Comparison of ENCODE assay signal across 9 cellular contexts in genomic region chr22:31313366-31314147, GRCh38. TPM values are rescaled to one million over a fixed set of nuclear protein-coding genes. Genes with fewer than 3 reads are reported as not detected.
A peak's percentile ranks its signal among the peaks of the same experiment; 100 is the strongest.
DNase-seq lines count a peak whose midpoint lies in the region; ATAC-seq and TF ChIP-seq lines count a peak whose summit lies in the region.
"Had no signal": no experiment of that assay in that cellular context is flagged by ENCODE, and none has a peak within 500 bp of the region (broad histone marks: within the 10 kb centered on the region; RNA-seq: fewer than 3 reads in every experiment).

No MANE protein-coding gene starts in this region.

- H3K36me3 ChIP-seq in transverse colon = no peaks in the 10 kb centered on the region

- no peaks in the 10 kb centered on the region for H3K27me3 ChIP-seq in transverse colon

- POLR2A ChIA-PET in activated naive CD8-positive, alpha-beta T cell treated with anti-CD3 and anti-CD28 coated beads, Interleukin-2, amount 10 ng/mL, durations not matched to agents 7 days and 5 days (lab: Charles Lee) = interaction anchor here (0.5 to 1.9 kb wide), 5 partner anchors 21 to 78 kb away, joined by 3 to 22 read pairs (median 5); partner anchors contain the start of gene PIK3IP1

- peak; percentile 73 for TF ChIP-seq RAD21 in Ishikawa (IDR thresholded peaks at IDR 0.05; ENCODE audit: low read depth)

- H3K27ac ChIP-seq in transverse colon = peak overlapping the region; percentile 60 to 69 (median 66)

- H3K4me1 Mint-ChIP-seq in activated naive CD8-positive, alpha-beta T cell treated with anti-CD3 and anti-CD28 coated beads, Interleukin-2, amount 10 ng/mL, durations not matched to agents 7 days and 5 days = peaks cover 6% of the 10 kb centered on the region

- TF ChIP-seq CTCF in omental fat pad (IDR thresholded peaks at IDR 0.05) (peak in 1 of 3 donors; percentile 53), transverse colon (IDR thresholded peaks at IDR 0.05) (peak; percentile 80 to 92 (median 90))

- no peak overlapping the region for H3K4me3 Mint-ChIP-seq in activated naive CD8-positive, alpha-beta T cell treated with anti-CD3 and anti-CD28 coated beads, Interleukin-2, amount 10 ng/mL, durations not matched to agents 7 days and 5 days

- H3K27me3 Mint-ChIP-seq in activated naive CD8-positive, alpha-beta T cell treated with anti-CD3 and anti-CD28 coated beads, Interleukin-2, amount 10 ng/mL, durations not matched to agents 7 days and 5 days = no peaks in the 10 kb centered on the region
- H3K27me3 Mint-ChIP-seq: IgD-negative memory B cell had no signal

- in situ Hi-C loops in transverse colon (cut with MboI; ENCODE audit: low pct_ligation_motif_present in 1 of 4, low pct_unique_long_range_greater_than_20kb in 1 of 4, low sequenced_read_pairs in 3 of 4) = no loop called here

- peaks cover 3 to 13% (median 7%) of the 10 kb centered on the region in 4 donors for H3K4me1 ChIP-seq in transverse colon

- no peak for ATAC-seq in activated naive CD8-positive, alpha-beta T cell treated with anti-CD3 and anti-CD28 coated beads, Interleukin-2, amount 10 ng/mL, durations not matched to agents 7 days and 5 days (ENCODE audit: low read depth)
- ATAC-seq in omental fat pad (ENCODE audit: low FRiP score) (peak; percentile 94), GM21423 (IDR thresholded peaks at IDR 0.05; ENCODE audit: unreplicated experiment) (no peak)

- peaks cover 2% of the 10 kb centered on the region for H3K9me3 Mint-ChIP-seq in activated naive CD8-positive, alpha-beta T cell treated with anti-CD3 and anti-CD28 coated beads, Interleukin-2, amount 10 ng/mL, durations not matched to agents 7 days and 5 days

- H3K4me3 ChIP-seq in transverse colon = no peak overlapping the region

- no peak for TF ChIP-seq POLR2A in transverse colon (IDR thresholded peaks at IDR 0.05)

- DNase-seq in COLO829 (ENCODE audit: low spot score) (peak; percentile 69), SK-N-DZ (ENCODE audit: low spot score) (peak; percentile 38), head of caudate nucleus (peak; percentile 37 to 90 (median 75)), omental fat pad (ENCODE audit: low spot score) (peak; percentile 46), transverse colon (peak; percentile 85)
- DNase-seq in activated naive CD8-positive, alpha-beta T cell treated with anti-CD3 and anti-CD28 coated beads, Interleukin-2, amount 10 ng/mL, durations not matched to agents 7 days and 5 days = peak; percentile 58

- intact Hi-C loops in head of caudate nucleus (cut with DNase I) (no loop called here), transverse colon (cut with DNase I; ENCODE audit: low total_unique reads) (no loop called here)

- TF ChIP-seq EP300 in Ishikawa (IDR thresholded peaks at IDR 0.05; ENCODE audit: borderline replicate concordance) = peak; percentile 47; the same call in 1 of the 2 replicates
- TF ChIP-seq EP300 in transverse colon (IDR thresholded peaks at IDR 0.05; ENCODE audit: low read depth) = no peak

- H3K27ac Mint-ChIP-seq in activated naive CD8-positive, alpha-beta T cell treated with anti-CD3 and anti-CD28 coated beads, Interleukin-2, amount 10 ng/mL, durations not matched to agents 7 days and 5 days = peak overlapping the region; percentile 55

- peaks cover 0 to 7% of the 10 kb centered on the region in 2 donors for H3K9me3 ChIP-seq in transverse colon

- WGBS in transverse colon (ENCODE audit: low coverage in 1 of 2), 2 donors = 23% methylated on average over 6 of the region's 6 CpGs; no CpG with 5 or more reads in 1 of the 2 donors

- peaks cover 7% of the 10 kb centered on the region for H3K36me3 Mint-ChIP-seq in activated naive CD8-positive, alpha-beta T cell treated with anti-CD3 and anti-CD28 coated beads, Interleukin-2, amount 10 ng/mL, durations not matched to agents 7 days and 5 days

TF ChIP-seq in Ishikawa, 13 proteins besides CTCF, POLR2A, EP300 and RAD21:
- TF ChIP-seq MAX (IDR thresholded peaks at IDR 0.05) (peak; percentile 43; the same call in 1 of the 2 replicates), REST (IDR thresholded peaks at IDR 0.05; ENCODE audit: low read depth) (no peak), NFIC (IDR thresholded peaks at IDR 0.05) (peak; percentile 90), USF1 (IDR thresholded peaks at IDR 0.05) (peak; percentile 40; the same call in 1 of the 2 replicates), FOXM1 (IDR thresholded peaks at IDR 0.05; ENCODE audit: borderline replicate concordance, low read depth) (no peak), TEAD4 (IDR thresholded peaks at IDR 0.05) (peak; percentile 48; the same call in 1 of the 2 replicates), TAF1 (IDR thresholded peaks at IDR 0.05; ENCODE audit: low read depth) (no peak), TCF12 (IDR thresholded peaks at IDR 0.05; ENCODE audit: low read depth) (peak; percentile 78), EGR1 (IDR thresholded peaks at IDR 0.05) (no peak)

RNA-seq across cellular contexts. Expression of gene PIK3IP1, which starts 21.3 kb away (rescaled TPM):
- polyA plus RNA-seq in SK-N-DZ (2014; cell fraction: cytosol; rRNA removed) = 9.4 and 10.6 TPM in 2 replicates
- 10.7 and 12.1 TPM in 2 replicates for polyA plus RNA-seq in SK-N-DZ (2014; cell fraction: nucleus; rRNA removed)
- total RNA-seq in activated naive CD8-positive, alpha-beta T cell treated with anti-CD3 and anti-CD28 coated beads, Interleukin-2, amount 10 ng/mL, durations not matched to agents 7 days and 5 days = 100 to 1,000 TPM; 110 to 125 TPM
- 10 to 100 TPM; 32.8 to 61.2 (median 47.1) TPM for total RNA-seq in omental fat pad
- 10 to 100 TPM; 11.6 to 46.7 (median 35.2) TPM for total RNA-seq in transverse colon

RNA-seq across cellular contexts. Expression of gene PATZ1, which starts 32.6 kb away (rescaled TPM):
- polyA plus RNA-seq in SK-N-DZ (2014; cell fraction: cytosol; rRNA removed) = 33.7 and 43.1 TPM in 2 replicates
- 37.7 and 39.1 TPM in 2 replicates for polyA plus RNA-seq in SK-N-DZ (2014; cell fraction: nucleus; rRNA removed)
- 10 to 100 TPM; 36.2 to 37.2 TPM for total RNA-seq in activated naive CD8-positive, alpha-beta T cell treated with anti-CD3 and anti-CD28 coated beads, Interleukin-2, amount 10 ng/mL, durations not matched to agents 7 days and 5 days
- total RNA-seq in omental fat pad = 10 to 100 TPM; 10.8 to 15.4 (median 14.8) TPM
- total RNA-seq in transverse colon = 10 to 100 TPM in 2 of 4 donors, 1 to 10 TPM in 2; 3.6 to 12.2 (median 8.7) TPM
